ENCODE assay signal across 18 cellular contexts in genomic region chr15:42373936-42374335, GRCh38. TPM values are rescaled to one million over a fixed set of nuclear protein-coding genes. Genes with fewer than 3 reads are reported as not detected.
A peak's percentile ranks its signal among the peaks of the same experiment; 100 is the strongest.
DNase-seq lines count a peak whose midpoint lies in the region; TF ChIP-seq lines count a peak whose summit lies in the region.
"Had no signal": no experiment of that assay in that cellular context is flagged by ENCODE, and none has a peak within 500 bp of the region (broad histone marks: within the 10 kb centered on the region; RNA-seq: fewer than 3 reads in every experiment).

No MANE protein-coding gene starts in this region.

- TF ChIP-seq CTCF in cardiac muscle cell (IDR thresholded peaks at IDR 0.05; ENCODE audit: low read depth, low read length) = no peak
- TF ChIP-seq CTCF in right atrium auricular region (IDR thresholded peaks at IDR 0.05) = no peak
- no peak for TF ChIP-seq CTCF in glutamatergic neuron (IDR thresholded peaks at IDR 0.05; ENCODE audit: partially characterized antibody, unreplicated experiment)
- TF ChIP-seq CTCF in type B pancreatic cell (conservative IDR thresholded peaks at IDR 0.05) = no peak

- H3K27me3 Mint-ChIP-seq in activated CD4-positive, alpha-beta T cell treated with anti-CD3 and anti-CD28 coated beads, Interleukin-2, amount 10 ng/mL, durations not matched to agents 7 days and 5 days = no peaks in the 10 kb centered on the region
- no peaks in the 10 kb centered on the region for H3K27me3 Mint-ChIP-seq in glutamatergic neuron (ENCODE audit: unreplicated experiment)
- H3K27me3 Mint-ChIP-seq in type B pancreatic cell = no peaks in the 10 kb centered on the region
- H3K27me3 Mint-ChIP-seq: B cell; CD4-positive, CD25-positive, alpha-beta regulatory T cell had no signal

- no peaks in the 10 kb centered on the region for H3K36me3 ChIP-seq in cardiac muscle cell
- H3K36me3 ChIP-seq in right atrium auricular region = no peaks in the 10 kb centered on the region
- peaks cover 7 to 12% (median 9%) of the 10 kb centered on the region in 3 donors for H3K36me3 ChIP-seq in skeletal muscle tissue (ENCODE audit: control insufficient read depth in 3 of 3, insufficient read depth in 3 of 3, low read length in 3 of 3)

- H3K27ac Mint-ChIP-seq in activated CD4-positive, alpha-beta T cell treated with anti-CD3 and anti-CD28 coated beads, Interleukin-2, amount 10 ng/mL, durations not matched to agents 7 days and 5 days = no peak overlapping the region
- H3K27ac Mint-ChIP-seq in glutamatergic neuron (ENCODE audit: unreplicated experiment) (no peak overlapping the region), type B pancreatic cell (no peak overlapping the region)
- H3K27ac Mint-ChIP-seq: B cell; CD8-positive, alpha-beta T cell; H9 had no signal

- H3K27me3 ChIP-seq in cardiac muscle cell = no peaks in the 10 kb centered on the region
- H3K27me3 ChIP-seq in right atrium auricular region = no peaks in the 10 kb centered on the region
- H3K27me3 ChIP-seq in skeletal muscle tissue (ENCODE audit: control insufficient read depth in 3 of 3, insufficient read depth in 3 of 3, low read length in 3 of 3) = no peaks in the 10 kb centered on the region
- H3K27me3 ChIP-seq: BLaER1 had no signal

- H3K36me3 Mint-ChIP-seq in activated CD4-positive, alpha-beta T cell treated with anti-CD3 and anti-CD28 coated beads, Interleukin-2, amount 10 ng/mL, durations not matched to agents 7 days and 5 days (ENCODE audit: low read depth) = peaks cover 2% of the 10 kb centered on the region
- no peaks in the 10 kb centered on the region for H3K36me3 Mint-ChIP-seq in glutamatergic neuron (ENCODE audit: unreplicated experiment)
- H3K36me3 Mint-ChIP-seq in type B pancreatic cell = peaks cover 3% of the 10 kb centered on the region

- no peak overlapping the region for H3K9ac ChIP-seq in skeletal muscle tissue (ENCODE audit: low read depth in 1 of 3, low read length in 3 of 3)
- H3K9ac ChIP-seq: BLaER1, GM23248 had no signal

- H3K27ac ChIP-seq in cardiac muscle cell (peak overlapping the region; percentile 86), right atrium auricular region (no peak overlapping the region), skeletal muscle tissue (ENCODE audit: low read depth, low read length) (peak overlapping the region; percentile 32)
- H3K27ac ChIP-seq: 22Rv1, BLaER1, C4-2B, GM23248 had no signal

- H3K9me3 ChIP-seq in cardiac muscle cell (ENCODE audit: low read depth) = no peaks in the 10 kb centered on the region
- peaks cover 0 to 4% of the 10 kb centered on the region in 2 donors for H3K9me3 ChIP-seq in right atrium auricular region
- H3K9me3 ChIP-seq in skeletal muscle tissue (ENCODE audit: control insufficient read depth in 3 of 3, low read length in 3 of 3) = peaks cover 0 to 3% (median 0%) of the 10 kb centered on the region in 3 donors

- H3K4me3 ChIP-seq in cardiac muscle cell (no peak overlapping the region), right atrium auricular region (no peak overlapping the region), skeletal muscle tissue (ENCODE audit: low read length in 3 of 3) (no peak overlapping the region)
- H3K4me3 ChIP-seq: BLaER1, GM23248 had no signal

- peaks cover 18% of the 10 kb centered on the region for H3K4me1 ChIP-seq in cardiac muscle cell (ENCODE audit: low read depth)
- peaks cover 0 to 14% of the 10 kb centered on the region in 2 donors for H3K4me1 ChIP-seq in right atrium auricular region
- H3K4me1 ChIP-seq in skeletal muscle tissue (ENCODE audit: control insufficient read depth in 3 of 3, insufficient read depth in 3 of 3, low read length in 3 of 3) = peaks cover 31 to 37% (median 33%) of the 10 kb centered on the region in 3 donors
- H3K4me1 ChIP-seq: BLaER1, Caco-2 had no signal

- no peak overlapping the region for H3K4me3 Mint-ChIP-seq in activated CD4-positive, alpha-beta T cell treated with anti-CD3 and anti-CD28 coated beads, Interleukin-2, amount 10 ng/mL, durations not matched to agents 7 days and 5 days
- no peak overlapping the region for H3K4me3 Mint-ChIP-seq in glutamatergic neuron (ENCODE audit: unreplicated experiment)
- H3K4me3 Mint-ChIP-seq in type B pancreatic cell = no peak overlapping the region
- H3K4me3 Mint-ChIP-seq: B cell; CD4-positive, CD25-positive, alpha-beta regulatory T cell; CD8-positive, alpha-beta T cell; H9 had no signal

- H3K9me3 Mint-ChIP-seq in activated CD4-positive, alpha-beta T cell treated with anti-CD3 and anti-CD28 coated beads, Interleukin-2, amount 10 ng/mL, durations not matched to agents 7 days and 5 days = no peaks in the 10 kb centered on the region
- H3K9me3 Mint-ChIP-seq in glutamatergic neuron (ENCODE audit: unreplicated experiment) (peaks cover under 1% of the 10 kb centered on the region), type B pancreatic cell (no peaks in the 10 kb centered on the region)

- CTCF ChIA-PET in activated CD4-positive, alpha-beta T cell treated with anti-CD3 and anti-CD28 coated beads, Interleukin-2, amount 10 ng/mL, durations not matched to agents 7 days and 5 days (lab: Charles Lee) = interaction anchor here (0.7 kb wide), 1 partner anchor 14 kb away, joined by 3 read pairs; no protein-coding TSS in a partner anchor

- H3K4me1 Mint-ChIP-seq in activated CD4-positive, alpha-beta T cell treated with anti-CD3 and anti-CD28 coated beads, Interleukin-2, amount 10 ng/mL, durations not matched to agents 7 days and 5 days = no peaks in the 10 kb centered on the region
- no peaks in the 10 kb centered on the region for H3K4me1 Mint-ChIP-seq in glutamatergic neuron (ENCODE audit: low read depth, unreplicated experiment)
- H3K4me1 Mint-ChIP-seq in type B pancreatic cell (ENCODE audit: unreplicated experiment) = no peaks in the 10 kb centered on the region
- H3K4me1 Mint-ChIP-seq: B cell, H9 had no signal

- DNase-seq in cardiac muscle cell (ENCODE audit: low read depth in 1 of 2, low spot score in 1 of 2) (no peak), right atrium auricular region (ENCODE audit: low spot score) (no peak), myocyte (ENCODE audit: low read depth) (peak; percentile 41), glutamatergic neuron (no peak), type B pancreatic cell (ENCODE audit: extremely low spot score, unreplicated experiment) (no peak)
- DNase-seq in activated CD4-positive, alpha-beta T cell treated with anti-CD3 and anti-CD28 coated beads, Interleukin-2, amount 10 ng/mL, durations not matched to agents 7 days and 5 days = no peak
- DNase-seq: Caco-2; CD4-positive, CD25-positive, alpha-beta regulatory T cell; DMS153; DND-41; GM23248; H9 had no signal

- POLR2A ChIA-PET in activated CD4-positive, alpha-beta T cell treated with anti-CD3 and anti-CD28 coated beads, Interleukin-2, amount 10 ng/mL, durations not matched to agents 7 days and 5 days (lab: Charles Lee) = no interaction called here

RNA-seq across cellular contexts. Expression of gene CAPN3, which starts 14.6 kb away (rescaled TPM):
- total RNA-seq in cardiac muscle cell (37.9 and 88.3 TPM in 2 replicates), right atrium auricular region (1 to 10 TPM; 5.3 to 8.6 TPM), myocyte (8.2 and 12.3 TPM in 2 replicates), skeletal muscle tissue (675 TPM), glutamatergic neuron (ENCODE audit: unreplicated experiment) (1.8 TPM), type B pancreatic cell (ENCODE audit: low replicate concordance) (10.6 and 12.3 TPM in 2 replicates)
- 47.0 and 79.7 TPM in 2 replicates for polyA plus RNA-seq in cardiac muscle cell
- 5.1 TPM for polyA plus RNA-seq in myocyte (2012)
- total RNA-seq in activated CD4-positive, alpha-beta T cell treated with anti-CD3 and anti-CD28 coated beads, Interleukin-2, amount 10 ng/mL, durations not matched to agents 7 days and 5 days = 1 to 10 TPM; 5.3 to 5.5 TPM

Comparison
In these comparisons a context has a peak if more than half of its experiments do, and no peak if none do; other contexts are left out.
1. H3K27ac ChIP-seq: peak in cardiac muscle cell (single experiment) and skeletal muscle tissue (single experiment); none in right atrium auricular region (0 of 2).